Comparison of ENCODE assay signal across 8 cellular contexts in the genomic region with DNA sequence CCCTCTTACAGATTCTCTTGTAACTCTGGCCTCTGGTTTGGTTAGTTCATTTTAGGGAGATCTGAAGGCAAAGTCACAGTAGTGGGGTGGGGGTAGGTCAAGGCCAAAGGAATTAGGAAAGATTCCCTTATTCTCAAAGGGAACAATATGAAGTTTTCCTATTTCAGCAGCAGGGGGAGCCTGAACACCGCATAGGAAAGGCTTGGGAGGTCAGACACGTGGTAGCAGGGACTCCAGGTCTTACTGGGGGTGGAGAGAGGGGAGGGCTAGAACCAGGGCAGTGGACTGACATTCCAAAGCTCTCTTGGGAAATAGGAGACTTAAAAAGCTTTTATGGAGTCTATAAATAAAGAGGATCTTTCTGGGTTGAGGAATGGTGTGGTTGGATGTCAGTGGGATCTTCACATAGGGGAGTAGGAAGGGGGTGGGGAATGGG. TPM values are rescaled to one million over a fixed set of nuclear protein-coding genes. Genes with fewer than 3 reads are reported as not detected.
DNase-seq lines count a peak whose midpoint lies in the region; ATAC-seq and TF ChIP-seq lines count a peak whose summit lies in the region.

No MANE protein-coding gene starts in this region.

- intact Hi-C loops in ascending aorta (cut with DNase I) = loop anchor here (1.0 to 5.0 kb wide), 9 partner anchors 39 to 1403 kb away; a partner anchor contains a TSS
- intact Hi-C loops in left ventricle myocardium inferior (cut with micrococcal nuclease) = loop anchor here (5.0 kb wide), 2 partner anchors 38 to 73 kb away; a partner anchor contains a TSS

- H3K36me3 ChIP-seq in ascending aorta = peaks cover 13 to 32% of the 10 kb centered on the region in 2 donors
- H3K36me3 ChIP-seq in left ventricle myocardium inferior = peaks cover 20% of the 10 kb centered on the region

- H3K4me3 ChIP-seq in ascending aorta (peak overlapping the region in 1 of 2 donors; percentile 77), left ventricle myocardium inferior (peak overlapping the region; percentile 91)

- ATAC-seq in HG03159 (IDR thresholded peaks at IDR 0.05; ENCODE audit: unreplicated experiment) = no peak
- ATAC-seq in GM21360 (IDR thresholded peaks at IDR 0.05; ENCODE audit: unreplicated experiment) = no peak

- TF ChIP-seq CTCF in ascending aorta (IDR thresholded peaks at IDR 0.05) (peak; percentile 74 to 86 (median 85)), left ventricle myocardium inferior (IDR thresholded peaks at IDR 0.05; ENCODE audit: borderline replicate concordance) (peak; percentile 87)

- no peaks in the 10 kb centered on the region for H3K27me3 ChIP-seq in ascending aorta
- no peaks in the 10 kb centered on the region for H3K27me3 ChIP-seq in left ventricle myocardium inferior (ENCODE audit: low read depth)

- H3K9me3 ChIP-seq in ascending aorta = no peaks in the 10 kb centered on the region
- no peaks in the 10 kb centered on the region for H3K9me3 ChIP-seq in left ventricle myocardium inferior (replicated peaks)

- H3K27ac ChIP-seq in ascending aorta (peak overlapping the region; percentile 94 to 95), left ventricle myocardium inferior (replicated peaks) (peak overlapping the region; percentile 95)

- H3K4me1 ChIP-seq in ascending aorta = peaks cover 10 to 16% of the 10 kb centered on the region in 2 donors
- H3K4me1 ChIP-seq in left ventricle myocardium inferior = peaks cover 78% of the 10 kb centered on the region

- DNase-seq in GM03348 (ENCODE audit: low spot score) = peak; percentile 87
- peak; percentile 32 for DNase-seq in NCI-H1105 (lab: John Stamatoyannopoulos, UW)
- DNase-seq in SKM-1 (lab: John Stamatoyannopoulos, UW; ENCODE audit: unreplicated experiment) = peak; percentile 18
- DNase-seq in ascending aorta (ENCODE audit: low spot score in 2 of 2) = peak in 1 of 2 donors; percentile 88
- DNase-seq in left ventricle myocardium inferior = peak; percentile 55
- peak; percentile 90 for DNase-seq in pons (ENCODE audit: low spot score)

RNA-seq across cellular contexts. Expression of a gene that starts 1.3 kb away (rescaled TPM):
- total RNA-seq in ascending aorta = 11.1 TPM
- total RNA-seq in left ventricle myocardium inferior = 4.9 TPM

RNA-seq across cellular contexts. Expression of a gene that starts 2.9 kb away (rescaled TPM):
- total RNA-seq in ascending aorta = 1,819 TPM
- 1,892 TPM for total RNA-seq in left ventricle myocardium inferior

RNA-seq across cellular contexts. Expression of a gene that starts 8.7 kb away (rescaled TPM):
- total RNA-seq in ascending aorta (119 TPM), left ventricle myocardium inferior (23.2 TPM)

RNA-seq across cellular contexts. Expression of a gene that starts 15.0 kb away (rescaled TPM):
- total RNA-seq in ascending aorta (101 TPM), left ventricle myocardium inferior (65.7 TPM)

RNA-seq across cellular contexts. Expression of a gene that starts 33.0 kb away (rescaled TPM):
- total RNA-seq in ascending aorta (53.6 TPM), left ventricle myocardium inferior (54.1 TPM)
